8 cellular contexts compared by ENCODE assay signal in the genomic region with DNA sequence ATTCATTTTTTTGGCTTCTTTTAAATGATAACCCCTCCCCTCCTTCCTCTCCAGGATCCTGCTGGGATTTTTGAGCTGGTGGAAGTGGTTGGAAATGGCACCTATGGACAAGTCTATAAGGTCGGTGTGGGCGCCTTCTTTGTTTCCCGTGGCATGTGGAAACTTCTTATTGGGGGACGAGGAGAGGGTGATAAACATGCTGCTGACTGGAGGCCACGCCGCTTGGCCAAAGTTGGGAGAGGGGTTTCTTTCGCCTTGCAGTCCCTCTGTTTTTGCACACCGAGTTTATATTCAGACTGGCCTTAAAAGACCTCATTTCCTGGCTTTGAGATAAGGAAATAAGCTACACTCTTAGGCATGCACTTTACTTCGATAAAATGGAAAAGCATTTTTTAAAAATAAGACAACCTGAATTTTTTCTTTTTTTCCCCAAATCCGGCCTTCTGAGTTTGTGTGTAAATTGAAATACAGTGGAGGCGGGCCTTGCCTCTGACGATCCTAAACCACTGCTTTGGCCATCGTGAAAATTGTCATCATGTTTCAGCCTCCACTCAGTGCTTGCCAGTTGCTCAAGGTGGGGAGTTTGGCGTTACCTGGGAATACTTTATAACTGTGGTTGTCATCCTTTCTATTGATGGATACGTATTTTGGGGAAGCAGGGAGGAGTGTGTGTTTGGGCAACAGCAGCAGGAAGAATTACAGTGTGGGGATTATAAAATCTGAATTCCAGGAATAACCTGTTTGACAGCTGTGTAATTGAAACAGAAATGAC. TPM values are rescaled to one million over a fixed set of nuclear protein-coding genes. Genes with fewer than 3 reads are reported as not detected.
DNase-seq lines count a peak whose midpoint lies in the region; ATAC-seq and TF ChIP-seq lines count a peak whose summit lies in the region.

No MANE protein-coding gene starts in this region.

- peak; percentile 4 for ATAC-seq in GM19452 (IDR thresholded peaks at IDR 0.05; ENCODE audit: unreplicated experiment)
- no peak for ATAC-seq in HG02840 (IDR thresholded peaks at IDR 0.05; ENCODE audit: low FRiP score, unreplicated experiment)
- ATAC-seq in HG02759 (IDR thresholded peaks at IDR 0.05; ENCODE audit: unreplicated experiment), result no peak

- intact Hi-C loops in sigmoid colon (cut with DNase I), result loop anchor here (5.0 kb wide), 3 partner anchors 129 to 364 kb away; no protein-coding TSS in a partner anchor

- WGBS in sigmoid colon, 2 donors, result 2% methylated on average over 15 of the region's 15 CpGs

- peak overlapping the region; percentile 53 for H3K4me3 ChIP-seq in AG09309 (ENCODE audit: control insufficient read depth, low read depth, low read length)
- H3K4me3 ChIP-seq in fibroblast of mammary gland (ENCODE audit: control insufficient read depth, low read depth, low read length), result peak overlapping the region; percentile 99
- H3K4me3 ChIP-seq in sigmoid colon, result peak overlapping the region; percentile 50 to 76 (median 68)

- H3K36me3 ChIP-seq in sigmoid colon, result no peaks in the 10 kb centered on the region

- DNase-seq in AG09309 (ENCODE audit: low read depth), result no peak
- DNase-seq in fibroblast of mammary gland (ENCODE audit: low read depth), result peak; percentile 15
- DNase-seq in sigmoid colon, result no peak
- no peak for DNase-seq in occipital lobe (lab: John Stamatoyannopoulos, UW)

- peaks cover 0 to 52% (median 18%) of the 10 kb centered on the region in 4 donors for H3K4me1 ChIP-seq in sigmoid colon

- no peak for TF ChIP-seq CTCF in AG09309 (IDR thresholded peaks at IDR 0.05; ENCODE audit: control insufficient read depth, insufficient read depth, low read depth, low read length, missing control alignments)
- TF ChIP-seq CTCF in fibroblast of mammary gland (conservative IDR thresholded peaks at IDR 0.05; ENCODE audit: control insufficient read depth, insufficient read depth, low read depth, low read length), result no peak
- TF ChIP-seq CTCF in sigmoid colon (IDR thresholded peaks at IDR 0.05), result no peak

- no peaks in the 10 kb centered on the region for H3K27me3 ChIP-seq in sigmoid colon

- no peak for TF ChIP-seq EP300 in sigmoid colon (IDR thresholded peaks at IDR 0.05)

- H3K27ac ChIP-seq in sigmoid colon, result peak overlapping the region; percentile 68 to 90 (median 88)

- TF ChIP-seq POLR2A in Raji (IDR thresholded peaks at IDR 0.05; ENCODE audit: insufficient read depth, low read depth, low read length) (0 out of 2 replicates have a peak, but pooled peaks have one; percentile 10), sigmoid colon (IDR thresholded peaks at IDR 0.05) (no peak)

- peaks cover 0 to 3% (median 0%) of the 10 kb centered on the region in 4 donors for H3K9me3 ChIP-seq in sigmoid colon

RNA-seq across cellular contexts. Expression of a gene that starts 1.1 kb away (rescaled TPM):
- total RNA-seq in sigmoid colon, result 10 to 100 TPM; 37.2 to 62.9 (median 48.9) TPM
- polyA plus RNA-seq in sigmoid colon, result 10 to 100 TPM in 2 of 3 donors, 1 to 10 TPM in 1; 8.8 to 28.6 (median 11.4) TPM
- total RNA-seq in occipital lobe, result 165 TPM
